In the genomic region with DNA sequence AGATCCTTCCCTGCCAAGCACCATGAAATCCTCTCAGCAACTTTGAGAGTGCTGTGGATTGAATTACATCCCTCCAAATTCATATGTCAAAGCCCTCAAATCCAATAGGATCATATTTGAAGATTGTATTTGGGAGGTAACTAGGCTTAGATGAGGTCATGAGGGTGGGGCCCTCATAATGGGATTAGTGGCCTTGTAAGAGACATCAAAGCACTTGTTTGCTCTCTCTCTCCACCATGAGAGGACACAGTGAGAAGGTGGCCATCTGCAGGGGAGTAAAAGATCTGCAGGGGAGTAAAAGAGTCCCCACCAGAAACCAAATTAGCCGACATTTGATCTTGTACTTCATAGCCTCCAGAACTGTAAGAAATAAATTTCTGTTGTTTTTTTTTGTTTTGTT, we compare ENCODE assay signal across 30 cellular contexts.
DNase-seq lines count a peak whose midpoint lies in the region; ATAC-seq and TF ChIP-seq lines count a peak whose summit lies in the region.
"Had no signal": no experiment of that assay in that cellular context is flagged by ENCODE, and none has a peak within 500 bp of the region (broad histone marks: within the 10 kb centered on the region; RNA-seq: fewer than 3 reads in every experiment).

No MANE protein-coding gene starts in this region.

- H3K4me1 ChIP-seq in A673 (ENCODE audit: insufficient read depth, low read length, poor library complexity, severe bottlenecking) (peaks cover 17% of the 10 kb centered on the region), GM23338 (ENCODE audit: insufficient read depth) (no peaks in the 10 kb centered on the region)
- H3K4me1 ChIP-seq: esophagus muscularis mucosa, gastrocnemius medialis, pancreas, spleen had no signal

- TF ChIP-seq CTCF in A673 (conservative IDR thresholded peaks at IDR 0.05; ENCODE audit: low read depth, low read length) (peak; percentile 32; the same call in 1 of the 2 replicates), GM23338 (conservative IDR thresholded peaks at IDR 0.05; ENCODE audit: low read depth in 2 of 2) (peak; percentile 38 to 39; a peak in 3 of 4 replicates), chondrocyte (IDR thresholded peaks at IDR 0.05) (peak; percentile 13)

- peaks cover 6% of the 10 kb centered on the region for H3K9me3 ChIP-seq in A673 (ENCODE audit: low read depth, low read length, poor library complexity, severe bottlenecking)
- H3K9me3 ChIP-seq: gastrocnemius medialis, pancreas had no signal

- H3K36me3 Mint-ChIP-seq in GM23338 (ENCODE audit: low read depth) (no peaks in the 10 kb centered on the region), chondrocyte (ENCODE audit: low read depth) (no peaks in the 10 kb centered on the region)
- H3K36me3 Mint-ChIP-seq: activated naive CD8-positive, alpha-beta T cell treated with anti-CD3 and anti-CD28 coated beads for 36 hours had no signal

- H3F3A ChIP-seq in GM23338 (replicated peaks; ENCODE audit: low read depth): no peaks in the 10 kb centered on the region

- H3K9me3 Mint-ChIP-seq in GM23338 (peaks cover 8% of the 10 kb centered on the region), chondrocyte (ENCODE audit: low read depth) (peaks cover 9% of the 10 kb centered on the region)

- no peak for ATAC-seq in GM23338
- ATAC-seq in GM21515 (IDR thresholded peaks at IDR 0.05; ENCODE audit: unreplicated experiment): no peak
- ATAC-seq: activated CD4-positive, alpha-beta T cell treated with anti-CD3 and anti-CD28 coated beads for 36 hours; activated CD8-positive, alpha-beta T cell treated with anti-CD3 and anti-CD28 coated beads, Interleukin-2, amount 10 ng/mL, durations not matched to agents 7 days and 5 days; effector memory CD8-positive, alpha-beta T cell; gastrocnemius medialis; left colon; pancreas had no signal

- DNase-seq in A673 (ENCODE audit: low spot score): peak; percentile 50
- no peak for DNase-seq in GM23338 (ENCODE audit: low spot score)
- peak; percentile 85 for DNase-seq in NCI-H82 (lab: John Stamatoyannopoulos, UW)
- DNase-seq in chondrocyte (ENCODE audit: low spot score): no peak
- DNase-seq in stimulated activated CD8-positive, alpha-beta memory T cell treated with anti-CD3 and anti-CD28 coated beads, Interleukin-4, amount 100 ng/mL, for 48 hours: no peak
- no peak for DNase-seq in activated naive CD4-positive, alpha-beta T cell treated with Interleukin-2 at 50 U/mL for 16 hours
- DNase-seq in RKO (ENCODE audit: low spot score): no peak
- DNase-seq: activated CD4-positive, alpha-beta T cell treated with anti-CD3 and anti-CD28 coated beads for 36 hours; activated CD8-positive, alpha-beta T cell treated with anti-CD3 and anti-CD28 coated beads, Interleukin-2, amount 10 ng/mL, durations not matched to agents 7 days and 5 days; activated naive CD8-positive, alpha-beta T cell treated with anti-CD3 and anti-CD28 coated beads for 36 hours; aorta; effector memory CD8-positive, alpha-beta T cell; gastrocnemius medialis; left colon; mammary epithelial cell; MM.1S; NCI-H1436 treated with DMSO at 0.1 percent for 48 hours; nephron progenitor cell; pancreas; RPMI8226; spleen; trophoblast cell had no signal

- H4K20me1 ChIP-seq in GM23338 (replicated peaks; ENCODE audit: insufficient read depth): no peaks in the 10 kb centered on the region
- H4K20me1 ChIP-seq: BLaER1 had no signal

- no peaks in the 10 kb centered on the region for H3K4me1 Mint-ChIP-seq in GM23338
- H3K4me1 Mint-ChIP-seq in chondrocyte (ENCODE audit: low read depth): peaks cover 10% of the 10 kb centered on the region
- H3K4me1 Mint-ChIP-seq: activated CD4-positive, alpha-beta T cell treated with anti-CD3 and anti-CD28 coated beads for 36 hours; activated naive CD8-positive, alpha-beta T cell treated with anti-CD3 and anti-CD28 coated beads for 36 hours; nephron progenitor cell had no signal

- H3K27ac Mint-ChIP-seq in GM23338: no peak overlapping the region
- H3K27ac Mint-ChIP-seq in chondrocyte (ENCODE audit: unreplicated experiment): no peak overlapping the region
- H3K27ac Mint-ChIP-seq: activated CD4-positive, alpha-beta T cell treated with anti-CD3 and anti-CD28 coated beads for 36 hours; activated CD8-positive, alpha-beta T cell treated with anti-CD3 and anti-CD28 coated beads, Interleukin-2, amount 10 ng/mL, durations not matched to agents 7 days and 5 days; activated naive CD8-positive, alpha-beta T cell treated with anti-CD3 and anti-CD28 coated beads for 36 hours; activated T-helper 2 cell treated with anti-CD3 and anti-CD28 coated beads, Interferon-gamma antibody, Interleukin-2, Interleukin-4, amounts not matched to agents 10 μg/mL and 5 μg/mL and 100 μg/mL, durations not matched to agents 14 hours and 24 hours and 36 hours; effector memory CD8-positive, alpha-beta T cell; nephron progenitor cell; T-helper 1 cell treated with Interleukin-12 subunit alpha and Interleukin-12 subunit beta and Interleukin-4 antibody, amounts not matched to agents 30 μg/mL and 1 μg/mL, for 36 hours had no signal

- H3K27me3 Mint-ChIP-seq in GM23338 (ENCODE audit: insufficient read depth, low read depth, poor library complexity) (no peaks in the 10 kb centered on the region), chondrocyte (ENCODE audit: low read depth) (no peaks in the 10 kb centered on the region)
- H3K27me3 Mint-ChIP-seq: activated CD4-positive, alpha-beta T cell treated with anti-CD3 and anti-CD28 coated beads for 36 hours; activated naive CD8-positive, alpha-beta T cell treated with anti-CD3 and anti-CD28 coated beads for 36 hours; effector memory CD8-positive, alpha-beta T cell had no signal

- H3K4me3 Mint-ChIP-seq in GM23338 (no peak overlapping the region), chondrocyte (ENCODE audit: unreplicated experiment) (no peak overlapping the region)
- H3K4me3 Mint-ChIP-seq: activated CD4-positive, alpha-beta T cell treated with anti-CD3 and anti-CD28 coated beads for 36 hours; activated CD8-positive, alpha-beta T cell treated with anti-CD3 and anti-CD28 coated beads, Interleukin-2, amount 10 ng/mL, durations not matched to agents 7 days and 5 days; activated naive CD8-positive, alpha-beta T cell treated with anti-CD3 and anti-CD28 coated beads for 36 hours; effector memory CD8-positive, alpha-beta T cell; nephron progenitor cell; T-helper 1 cell treated with Interleukin-12 subunit alpha and Interleukin-12 subunit beta and Interleukin-4 antibody, amounts not matched to agents 30 μg/mL and 1 μg/mL, for 36 hours had no signal

- no peaks in the 10 kb centered on the region for H3K9me2 ChIP-seq in GM23338 (ENCODE audit: insufficient read depth)

- intact Hi-C loops in A673 (cut with micrococcal nuclease; ENCODE audit: unreplicated experiment): no loop called here

- H2AFZ ChIP-seq in GM23338: no peak overlapping the region

- H3K36me3 ChIP-seq in A673 (ENCODE audit: insufficient read depth, low read length, poor library complexity, severe bottlenecking) (no peaks in the 10 kb centered on the region), GM23338 (ENCODE audit: insufficient read depth) (no peaks in the 10 kb centered on the region)
- H3K36me3 ChIP-seq: BLaER1, cardiac muscle cell, esophagus muscularis mucosa, gastrocnemius medialis, pancreas, spleen had no signal

- no peaks in the 10 kb centered on the region for H3K79me2 ChIP-seq in GM23338 (replicated peaks; ENCODE audit: insufficient read depth)

- no peaks in the 10 kb centered on the region for H3K27me3 ChIP-seq in A673 (replicated peaks; ENCODE audit: insufficient read depth, low read depth, low read length, poor library complexity)
- no peaks in the 10 kb centered on the region for H3K27me3 ChIP-seq in GM23338 (ENCODE audit: insufficient read depth)
- H3K27me3 ChIP-seq: BLaER1, cardiac muscle cell, esophagus muscularis mucosa, gastrocnemius medialis, pancreas, spleen had no signal

- CTCF ChIA-PET in A673 (lab: Charles Lee): no interaction called here

- no TSS peak for BruUV-seq in A673 (replicated peaks; lab: Mats Ljungman, UMichigan)

- H3K4me3 ChIP-seq in A673 (ENCODE audit: low read depth, low read length, poor library complexity, severe bottlenecking) (no peak overlapping the region), GM23338 (no peak overlapping the region)
- H3K4me3 ChIP-seq: BLaER1, cardiac muscle cell, coronary artery, esophagus muscularis mucosa, gastrocnemius medialis, pancreas, SK-N-MC, spleen had no signal

- POLR2A ChIA-PET in A673 (lab: Charles Lee; ENCODE audit: low non-redundant PET): no interaction called here

- H3K4me2 ChIP-seq in GM23338: no peak overlapping the region

- H3K27ac ChIP-seq in A673 (ENCODE audit: low read depth, low read length, poor library complexity, severe bottlenecking) (no peak overlapping the region), GM23338 (ENCODE audit: low read depth) (no peak overlapping the region)
- H3K27ac ChIP-seq: BLaER1, cardiac muscle cell, coronary artery, esophagus muscularis mucosa, gastrocnemius medialis, pancreas, SK-N-MC, spleen had no signal

TF ChIP-seq in GM23338, 12 proteins besides CTCF, POLR2A, EP300 and RAD21:
- TF ChIP-seq, protein P1, sequence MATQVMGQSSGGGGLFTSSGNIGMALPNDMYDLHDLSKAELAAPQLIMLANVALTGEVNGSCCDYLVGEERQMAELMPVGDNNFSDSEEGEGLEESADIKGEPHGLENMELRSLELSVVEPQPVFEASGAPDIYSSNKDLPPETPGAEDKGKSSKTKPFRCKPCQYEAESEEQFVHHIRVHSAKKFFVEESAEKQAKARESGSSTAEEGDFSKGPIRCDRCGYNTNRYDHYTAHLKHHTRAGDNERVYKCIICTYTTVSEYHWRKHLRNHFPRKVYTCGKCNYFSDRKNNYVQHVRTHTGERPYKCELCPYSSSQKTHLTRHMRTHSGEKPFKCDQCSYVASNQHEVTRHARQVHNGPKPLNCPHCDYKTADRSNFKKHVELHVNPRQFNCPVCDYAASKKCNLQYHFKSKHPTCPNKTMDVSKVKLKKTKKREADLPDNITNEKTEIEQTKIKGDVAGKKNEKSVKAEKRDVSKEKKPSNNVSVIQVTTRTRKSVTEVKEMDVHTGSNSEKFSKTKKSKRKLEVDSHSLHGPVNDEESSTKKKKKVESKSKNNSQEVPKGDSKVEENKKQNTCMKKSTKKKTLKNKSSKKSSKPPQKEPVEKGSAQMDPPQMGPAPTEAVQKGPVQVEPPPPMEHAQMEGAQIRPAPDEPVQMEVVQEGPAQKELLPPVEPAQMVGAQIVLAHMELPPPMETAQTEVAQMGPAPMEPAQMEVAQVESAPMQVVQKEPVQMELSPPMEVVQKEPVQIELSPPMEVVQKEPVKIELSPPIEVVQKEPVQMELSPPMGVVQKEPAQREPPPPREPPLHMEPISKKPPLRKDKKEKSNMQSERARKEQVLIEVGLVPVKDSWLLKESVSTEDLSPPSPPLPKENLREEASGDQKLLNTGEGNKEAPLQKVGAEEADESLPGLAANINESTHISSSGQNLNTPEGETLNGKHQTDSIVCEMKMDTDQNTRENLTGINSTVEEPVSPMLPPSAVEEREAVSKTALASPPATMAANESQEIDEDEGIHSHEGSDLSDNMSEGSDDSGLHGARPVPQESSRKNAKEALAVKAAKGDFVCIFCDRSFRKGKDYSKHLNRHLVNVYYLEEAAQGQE (IDR thresholded peaks at IDR 0.05; ENCODE audit: unreplicated experiment): no peak
- TF ChIP-seq EZH2phosphoT487 (IDR thresholded peaks at IDR 0.05; ENCODE audit: unreplicated experiment) (no peak), JUNB (IDR thresholded peaks at IDR 0.05; ENCODE audit: unreplicated experiment) (no peak)

Comparison
In these comparisons a context has a peak if more than half of its experiments do, and no peak if none do; other contexts are left out.
1. DNase-seq: peak in A673 (single experiment) and NCI-H82 (single experiment); none in GM23338 (single experiment), chondrocyte (single experiment), stimulated activated CD8-positive, alpha-beta memory T cell treated with anti-CD3 and anti-CD28 coated beads, Interleukin-4, amount 100 ng/mL, for 48 hours (single experiment), activated naive CD4-positive, alpha-beta T cell treated with Interleukin-2 at 50 U/mL for 16 hours (single experiment) and RKO (single experiment).
2. Peak in every context shown above with its lines, with median percentiles within 50 percentile points of each other: CTCF ChIP-seq.